In genomic region chr16:30122621-30123160, GRCh38 we compare ENCODE assay signal across 1 cellular context.
A peak's percentile ranks its signal among the peaks of the same experiment; 100 is the strongest.
TF ChIP-seq lines count a peak whose summit lies in the region.

No MANE protein-coding gene starts in this region.

TF ChIP-seq in GM12878, 131 proteins besides CTCF, POLR2A, EP300 and RAD21:
- TF ChIP-seq EGR1 (IDR thresholded peaks at IDR 0.05; ENCODE audit: borderline replicate concordance in 1 of 2, low read depth in 2 of 2, low read length in 2 of 2): peak in 1 of 2 experiments; percentile 46; a peak in 1 of 3 replicates
- peak; percentile 21 for TF ChIP-seq MEF2B (IDR thresholded peaks at IDR 0.05; ENCODE audit: partially characterized antibody, poor library complexity, severe bottlenecking)
- no peak for TF ChIP-seq SUPT20H (IDR thresholded peaks at IDR 0.05; ENCODE audit: borderline replicate concordance, control insufficient read depth, low read depth, low read length)
TF ChIP-seq in GM12878: peak in this region for 2.
